14 cellular contexts compared by ENCODE assay signal in the genomic region with DNA sequence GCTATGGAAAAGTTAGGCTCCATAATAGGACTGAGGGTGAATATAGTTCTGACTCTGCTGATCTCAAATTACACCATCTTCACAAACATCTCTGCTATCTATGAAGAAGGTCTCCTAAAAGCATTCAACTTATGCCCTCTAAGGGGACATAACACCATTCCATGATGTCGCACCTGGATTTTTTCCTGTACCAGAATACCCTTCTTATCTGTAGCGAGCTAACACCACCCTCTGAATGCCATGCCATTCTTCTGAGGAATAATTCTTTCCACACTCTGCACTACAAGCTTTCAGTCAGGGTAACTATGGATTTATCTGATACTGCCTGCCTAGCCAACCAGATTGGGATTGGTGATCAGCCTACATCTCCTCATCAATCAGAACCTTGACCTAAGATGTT.
DNase-seq lines count a peak whose midpoint lies in the region; ATAC-seq and TF ChIP-seq lines count a peak whose summit lies in the region.
"Had no signal": no experiment of that assay in that cellular context is flagged by ENCODE, and none has a peak within 500 bp of the region (broad histone marks: within the 10 kb centered on the region; RNA-seq: fewer than 3 reads in every experiment).

No MANE protein-coding gene starts in this region.

- no peak overlapping the region for H3K4me2 ChIP-seq in DND-41 (ENCODE audit: insufficient read depth, low read length)
- H3K4me2 ChIP-seq: BLaER1 treated with 17β-estradiol and CSF1 and Interleukin-3, amounts not matched to agents 10 nM and 100 nM had no signal

- H3K27ac Mint-ChIP-seq in neural crest cell (ENCODE audit: unreplicated experiment) = peak overlapping the region; percentile 36
- H3K27ac Mint-ChIP-seq: B cell; CD8-positive, alpha-beta T cell had no signal

- intact Hi-C loops in left cardiac atrium (cut with DNase I) = no loop called here

- no peak overlapping the region for H3K4me3 Mint-ChIP-seq in neural crest cell
- H3K4me3 Mint-ChIP-seq: B cell; CD8-positive, alpha-beta T cell had no signal

- no peaks in the 10 kb centered on the region for H3K4me1 ChIP-seq in DND-41 (ENCODE audit: insufficient read depth, low read length)

- H3K4me1 Mint-ChIP-seq in neural crest cell = no peaks in the 10 kb centered on the region
- H3K4me1 Mint-ChIP-seq: B cell had no signal

- peaks cover 21% of the 10 kb centered on the region for H3K36me3 Mint-ChIP-seq in neural crest cell (ENCODE audit: low read depth)

- no peak overlapping the region for H2AFZ ChIP-seq in DND-41 (ENCODE audit: low read depth, low read length)
- H2AFZ ChIP-seq: GM23248 had no signal

- H3K79me2 ChIP-seq in DND-41 (ENCODE audit: insufficient read depth, low read length) = peaks cover 67% of the 10 kb centered on the region

- peaks cover 32% of the 10 kb centered on the region for H4K20me1 ChIP-seq in DND-41 (ENCODE audit: insufficient read depth, low read length)
- H4K20me1 ChIP-seq: BLaER1 treated with 17β-estradiol and CSF1 and Interleukin-3, amounts not matched to agents 10 nM and 100 nM had no signal

- 0 out of 2 replicates have a peak overlapping the region, but pooled peaks have one; percentile 26 for H3K27ac ChIP-seq in DND-41 (ENCODE audit: low read length)
- H3K27ac ChIP-seq: BLaER1 treated with 17β-estradiol and CSF1 and Interleukin-3, amounts not matched to agents 10 nM and 100 nM; GM23248 had no signal

- H3K27me3 Mint-ChIP-seq in neural crest cell (ENCODE audit: low read depth) = no peaks in the 10 kb centered on the region
- H3K27me3 Mint-ChIP-seq: B cell had no signal

- H3K9ac ChIP-seq in DND-41 (ENCODE audit: low read depth, low read length) = no peak overlapping the region
- H3K9ac ChIP-seq: BLaER1 treated with 17β-estradiol and CSF1 and Interleukin-3, amounts not matched to agents 10 nM and 100 nM; GM23248 had no signal

- DNase-seq in DND-41 = no peak
- DNase-seq in NCI-H82 treated with DMSO at 0.1 percent for 48 hours (lab: John Stamatoyannopoulos, UW; ENCODE audit: unreplicated experiment) = peak; percentile 40
- no peak for DNase-seq in neural crest cell (ENCODE audit: low read depth, low spot score)
- no peak for DNase-seq in GM19238 (ENCODE audit: insufficient read length, low spot score)
- DNase-seq in NAMALWA (ENCODE audit: low spot score) = no peak
- no peak for DNase-seq in left cardiac atrium
- DNase-seq: Calu3; CD8-positive, alpha-beta T cell; DMS 273 treated with DMSO at 0.1 percent for 48 hours; DMS53; GM23248 had no signal

- H3K36me3 ChIP-seq in DND-41 (ENCODE audit: insufficient read depth, low read length) = peaks cover 82% of the 10 kb centered on the region

- H3K9me3 Mint-ChIP-seq in neural crest cell = peaks cover 2% of the 10 kb centered on the region
- H3K9me3 Mint-ChIP-seq: CD8-positive, alpha-beta T cell had no signal

- no peak overlapping the region for H3K4me3 ChIP-seq in DND-41 (ENCODE audit: low read depth in 1 of 2, low read length in 2 of 2)
- H3K4me3 ChIP-seq: BLaER1 treated with 17β-estradiol and CSF1 and Interleukin-3, amounts not matched to agents 10 nM and 100 nM; GM23248; HAP-1 had no signal

- TF ChIP-seq CTCF in DND-41 (IDR thresholded peaks at IDR 0.05; ENCODE audit: borderline replicate concordance, extremely low read depth, low read length, poor library complexity, severe bottlenecking) = no peak
- TF ChIP-seq CTCF in neural crest cell (conservative IDR thresholded peaks at IDR 0.05) = no peak

- no peaks in the 10 kb centered on the region for H3K9me3 ChIP-seq in DND-41 (ENCODE audit: insufficient read depth, low read length, severe bottlenecking)
- H3K9me3 ChIP-seq: BLaER1 treated with 17β-estradiol and CSF1 and Interleukin-3, amounts not matched to agents 10 nM and 100 nM; HAP-1 had no signal

- H3K27me3 ChIP-seq in DND-41 (ENCODE audit: insufficient read depth, low read length, poor library complexity) = no peaks in the 10 kb centered on the region
- H3K27me3 ChIP-seq: BLaER1 treated with 17β-estradiol and CSF1 and Interleukin-3, amounts not matched to agents 10 nM and 100 nM had no signal

- ATAC-seq in DND-41 (ENCODE audit: insufficient read depth, low read depth) (peak; percentile 8), left cardiac atrium (no peak)
- ATAC-seq: CD8-positive, alpha-beta T cell had no signal
